Comparison of ENCODE assay signal across 8 cellular contexts in the genomic region with DNA sequence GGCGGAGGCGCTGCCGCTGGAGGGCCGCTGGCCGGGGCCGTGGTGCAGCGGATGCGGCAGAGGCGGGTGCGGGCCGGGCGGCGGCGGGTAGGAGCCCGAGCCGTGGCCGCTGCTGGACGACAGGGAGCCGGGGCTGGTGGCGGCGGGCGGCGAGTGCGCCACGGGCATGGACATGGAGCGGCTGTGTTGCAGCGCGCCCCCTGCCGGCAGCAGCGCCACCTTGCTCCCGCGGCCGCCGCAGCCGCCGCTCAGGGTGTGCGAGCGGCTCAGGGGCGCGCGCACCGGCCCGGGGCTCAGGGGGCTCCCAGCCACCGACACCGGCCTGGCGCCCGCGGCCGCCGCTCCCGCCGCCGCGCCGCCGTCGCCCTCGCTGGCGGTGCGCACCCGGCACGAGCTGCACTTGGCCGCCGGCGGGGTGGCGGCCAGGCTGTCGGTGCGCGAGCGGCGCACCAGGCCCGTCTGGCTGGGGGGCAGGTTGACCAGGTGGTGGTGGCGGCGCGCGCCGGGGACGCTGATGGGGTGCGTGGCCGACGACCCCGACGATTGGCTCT. TPM values are rescaled to one million over a fixed set of nuclear protein-coding genes. Genes with fewer than 3 reads are reported as not detected.
DNase-seq lines count a peak whose midpoint lies in the region; ATAC-seq and TF ChIP-seq lines count a peak whose summit lies in the region.

No MANE protein-coding gene starts in this region.

- WGBS in esophagus muscularis mucosa, result 3% methylated on average over 23 of the region's 83 CpGs

- peak; percentile 30 for ATAC-seq in stimulated activated naive CD8-positive, alpha-beta T cell treated with anti-CD3 and anti-CD28 coated beads, Interleukin-15, Interleukin-2, amounts not matched to agents 100 U/mL and 50 U/mL, for 24 hours

- intact Hi-C loops in esophagus muscularis mucosa (cut with DNase I), result loop anchor here (2.0 to 10.0 kb wide), 4 partner anchors 323 to 822 kb away; no protein-coding TSS in a partner anchor

- peak overlapping the region; percentile 58 to 76 for H3K9ac ChIP-seq in mucosa of rectum (ENCODE audit: low read depth in 1 of 2, low read length in 2 of 2)

- peak overlapping the region; percentile 93 to 98 (median 95) for H3K27ac ChIP-seq in esophagus muscularis mucosa (replicated peaks in 1 of 4)
- peak overlapping the region in 1 of 2 donors; percentile 75 for H3K27ac ChIP-seq in mucosa of rectum (ENCODE audit: low read depth in 2 of 2, low read length in 2 of 2)

- H3K27me3 ChIP-seq in esophagus muscularis mucosa (no peaks in the 10 kb centered on the region), mucosa of rectum (ENCODE audit: control insufficient read depth in 2 of 2, insufficient read depth in 2 of 2, low read length in 2 of 2) (peaks cover 5 to 6% of the 10 kb centered on the region in 2 donors)

- TF ChIP-seq POLR2A in esophagus muscularis mucosa (IDR thresholded peaks at IDR 0.05; ENCODE audit: low read depth), result no peak

- TF ChIP-seq EP300 in esophagus muscularis mucosa (IDR thresholded peaks at IDR 0.05), result no peak

- DNase-seq in NCI-H1436 (lab: John Stamatoyannopoulos, UW) (peak; percentile 43), NCI-H1436 treated with DMSO at 0.1 percent for 48 hours (lab: John Stamatoyannopoulos, UW) (no peak), NCI-H69 (lab: John Stamatoyannopoulos, UW) (peak; percentile 80), esophagus muscularis mucosa (ENCODE audit: extremely low spot score) (peak; percentile 91), COLO829 (ENCODE audit: low spot score) (no peak)
- peak; percentile 81 to 84 for DNase-seq in activated T-cell treated with anti-CD3 and anti-CD28 coated beads, Interleukin-2, amount 50 U/mL, for 48 hours
- DNase-seq in stimulated activated naive CD8-positive, alpha-beta T cell treated with anti-CD3 and anti-CD28 coated beads, Interleukin-15, Interleukin-2, amounts not matched to agents 100 U/mL and 50 U/mL, for 24 hours, result peak; percentile 78

- H3K36me3 ChIP-seq in esophagus muscularis mucosa, result peaks cover 22 to 47% (median 34%) of the 10 kb centered on the region in 4 donors
- peaks cover 2 to 6% of the 10 kb centered on the region in 2 donors for H3K36me3 ChIP-seq in mucosa of rectum (ENCODE audit: control insufficient read depth in 2 of 2, insufficient read depth in 2 of 2, low read length in 2 of 2)

- H3K4me3 ChIP-seq in esophagus muscularis mucosa (peak overlapping the region; percentile 83 to 98 (median 96)), mucosa of rectum (ENCODE audit: low read length in 2 of 2) (peak overlapping the region; percentile 73 to 76)

- H3K9me3 ChIP-seq in esophagus muscularis mucosa, result no peaks in the 10 kb centered on the region
- H3K9me3 ChIP-seq in mucosa of rectum (ENCODE audit: control insufficient read depth in 2 of 2, low read length in 2 of 2), result no peaks in the 10 kb centered on the region

- TF ChIP-seq CTCF in esophagus muscularis mucosa (IDR thresholded peaks at IDR 0.05), result peak; percentile 62 to 77 (median 70)

- H3K4me1 ChIP-seq in esophagus muscularis mucosa (peaks cover 23 to 72% (median 66%) of the 10 kb centered on the region in 4 donors), mucosa of rectum (ENCODE audit: control insufficient read depth in 2 of 2, insufficient read depth in 2 of 2, low read length in 2 of 2) (peaks cover 5 to 6% of the 10 kb centered on the region in 2 donors)

RNA-seq across cellular contexts. Expression of a gene that starts 1.7 kb away (rescaled TPM):
- total RNA-seq in esophagus muscularis mucosa, result 10 to 100 TPM; 46.4 to 95.3 (median 63.7) TPM

Comparison
In these comparisons a context has a peak if more than half of its experiments do, and no peak if none do; other contexts are left out.
1. DNase-seq: peak in NCI-H1436 (single experiment), NCI-H69 (single experiment), activated T-cell treated with anti-CD3 and anti-CD28 coated beads, Interleukin-2, amount 50 U/mL, for 48 hours (2 of 2), esophagus muscularis mucosa (single experiment) and stimulated activated naive CD8-positive, alpha-beta T cell treated with anti-CD3 and anti-CD28 coated beads, Interleukin-15, Interleukin-2, amounts not matched to agents 100 U/mL and 50 U/mL, for 24 hours (single experiment); none in NCI-H1436 treated with DMSO at 0.1 percent for 48 hours (single experiment) and COLO829 (single experiment).